Comparison of ENCODE assay signal across 8 cellular contexts in the genomic region with DNA sequence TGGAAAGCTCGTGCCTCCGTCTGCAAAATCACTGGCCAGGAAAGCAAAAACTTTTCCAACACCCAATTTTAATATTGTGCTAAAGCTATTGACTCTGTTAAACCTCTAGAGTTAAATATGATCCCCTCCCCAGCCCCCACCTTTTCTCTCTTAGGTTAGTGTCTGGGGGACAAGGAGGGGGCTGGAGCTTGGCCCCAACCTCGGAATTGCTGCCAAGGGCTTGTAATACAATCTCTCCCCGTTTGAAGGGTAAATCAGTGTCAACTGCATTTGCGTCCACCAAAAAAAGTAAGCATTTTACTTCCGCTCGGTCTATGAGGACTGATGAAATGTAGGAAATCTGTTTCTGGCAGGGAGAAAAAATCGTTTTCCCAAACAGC. TPM values are rescaled to one million over a fixed set of nuclear protein-coding genes. Genes with fewer than 3 reads are reported as not detected.
DNase-seq lines count a peak whose midpoint lies in the region; ATAC-seq and TF ChIP-seq lines count a peak whose summit lies in the region.

GAS2 (plus strand) TSS at position 292 of the 380 bp plus-strand sequence. CDS start 8,259 bp downstream, outside the sequence.

- TF ChIP-seq CTCF in neural cell (IDR thresholded peaks at IDR 0.05; ENCODE audit: poor library complexity, severe bottlenecking): no peak

- H3K4me3 ChIP-seq in ectodermal cell (ENCODE audit: insufficient read depth, low read depth, low read length) (peak within 1 kb of the TSS; percentile 52), neural cell (ENCODE audit: low read length) (peak within 1 kb of the TSS; percentile 65)

- no peaks in the 10 kb centered on the region for H3F3A ChIP-seq in neural cell (ENCODE audit: insufficient read depth, low read length, poor library complexity, severe bottlenecking)

- H3K9me3 ChIP-seq in ectodermal cell (ENCODE audit: control insufficient read depth, low read length) (no peaks in the 10 kb centered on the region), neural cell (ENCODE audit: low read length) (no peaks in the 10 kb centered on the region)

- H3K27ac ChIP-seq in ectodermal cell (ENCODE audit: insufficient read depth, low read depth, low read length, poor library complexity, severe bottlenecking) (no peak within 1 kb of the TSS), neural cell (ENCODE audit: low read length) (no peak within 1 kb of the TSS)

- no peaks in the 10 kb centered on the region for H4K20me1 ChIP-seq in neural cell (ENCODE audit: insufficient read depth)

- peaks cover 18% of the 10 kb centered on the region for H3K27me3 ChIP-seq in ectodermal cell (ENCODE audit: control insufficient read depth, insufficient read depth, low read length, poor library complexity, severe bottlenecking)
- peaks cover 18% of the 10 kb centered on the region for H3K27me3 ChIP-seq in neural cell (ENCODE audit: insufficient read depth, low read depth, low read length)

- WGBS in ectodermal cell, 2 experiments: 11 to 19% methylated on average over 8 of the region's 8 CpGs

- H3K79me2 ChIP-seq in neural cell (replicated peaks; ENCODE audit: insufficient read depth, low read length): no peaks in the 10 kb centered on the region

- no peak within 1 kb of the TSS for H3K4me2 ChIP-seq in neural cell (ENCODE audit: low read length)

- no peak for TF ChIP-seq EP300 in neural cell (conservative IDR thresholded peaks at IDR 0.05; ENCODE audit: poor library complexity, severe bottlenecking)

- H3K36me3 ChIP-seq in ectodermal cell (ENCODE audit: control insufficient read depth, insufficient read depth, low read length) (no peaks in the 10 kb centered on the region), neural cell (ENCODE audit: insufficient read depth, low read length) (no peaks in the 10 kb centered on the region)

- peak within 1 kb of the TSS; percentile 38 for H3K9ac ChIP-seq in neural cell (ENCODE audit: low read length)

- TF ChIP-seq RAD21 in neural cell (conservative IDR thresholded peaks at IDR 0.05): no peak

- peaks cover 5% of the 10 kb centered on the region for H3K4me1 ChIP-seq in ectodermal cell (ENCODE audit: control insufficient read depth, insufficient read depth, low read length)

- ATAC-seq in GM19438 (IDR thresholded peaks at IDR 0.05; ENCODE audit: low read depth, unreplicated experiment) (peak; percentile 20), HG03139 (IDR thresholded peaks at IDR 0.05; ENCODE audit: unreplicated experiment) (peak; percentile 7), HG03520 (IDR thresholded peaks at IDR 0.05; ENCODE audit: unreplicated experiment) (no peak)

- no peak for DNase-seq in NCI-H1694 (lab: John Stamatoyannopoulos, UW)
- no peak for DNase-seq in KG1 (lab: John Stamatoyannopoulos, UW)
- no peak for DNase-seq in A172 (ENCODE audit: low spot score)

- H2AFZ ChIP-seq in neural cell (ENCODE audit: low read depth, low read length): no peak within 1 kb of the TSS

- H3K9me2 ChIP-seq in neural cell (ENCODE audit: insufficient read depth, low read length): no peaks in the 10 kb centered on the region

TF ChIP-seq in neural cell, 6 proteins besides CTCF, POLR2A, EP300 and RAD21:
- TF ChIP-seq TAF1 (IDR thresholded peaks at IDR 0.05; ENCODE audit: low read depth) (no peak), SMC3 (conservative IDR thresholded peaks at IDR 0.05; ENCODE audit: poor library complexity) (no peak), MXI1 (conservative IDR thresholded peaks at IDR 0.05; ENCODE audit: poor library complexity, severe bottlenecking) (no peak), EZH2 (IDR thresholded peaks at IDR 0.05; ENCODE audit: borderline replicate concordance, insufficient read depth, low read length, poor library complexity, severe bottlenecking) (no peak), POLR2AphosphoS5 (IDR thresholded peaks at IDR 0.05) (no peak), REST (IDR thresholded peaks at IDR 0.05; ENCODE audit: borderline replicate concordance) (no peak)
TF ChIP-seq in neural cell: peak in this region for 0.

RNA-seq across cellular contexts. Expression of gene GAS2, which starts in this region (rescaled TPM):
- polyA plus RNA-seq in ectodermal cell (2013, experiment 1 of 4): 3.2 TPM
- polyA plus RNA-seq in ectodermal cell (2013, experiment 2 of 4): 2.1 TPM
- 1.7 TPM for polyA plus RNA-seq in ectodermal cell (2013, experiment 3 of 4)
- 3.2 TPM for polyA plus RNA-seq in ectodermal cell (2013, experiment 4 of 4)
- polyA plus RNA-seq in neural cell: 2.5 and 8.0 TPM in 2 replicates
- 19.8 and 22.2 TPM in 2 replicates for polyA minus RNA-seq in neural cell
- total RNA-seq in A172 (2014; rRNA removed; shearing (Covaris generic)): 0.12 and 0.22 TPM in 2 replicates
